22 cellular contexts compared by ENCODE assay signal in the genomic region with DNA sequence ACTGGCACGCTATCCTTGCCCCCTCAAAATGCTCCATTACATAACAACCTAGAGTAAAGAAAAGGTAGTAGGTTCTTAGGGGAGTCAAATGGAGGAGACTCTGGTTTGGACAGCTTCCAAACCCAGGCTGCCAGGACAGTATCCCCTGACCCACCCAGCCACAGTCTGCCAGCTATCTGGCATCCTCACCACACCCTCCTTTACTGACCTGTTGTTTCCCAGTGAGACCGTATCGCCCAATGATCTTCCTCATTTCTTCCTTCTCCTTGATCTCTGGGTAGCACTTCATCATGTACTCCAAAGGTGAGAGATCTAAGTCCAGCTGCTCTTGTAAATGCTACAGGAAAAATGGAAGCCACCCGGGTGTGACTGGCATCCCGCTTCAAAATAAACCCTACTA. TPM values are rescaled to one million over a fixed set of nuclear protein-coding genes. Genes with fewer than 3 reads are reported as not detected.
DNase-seq lines count a peak whose midpoint lies in the region; ATAC-seq and TF ChIP-seq lines count a peak whose summit lies in the region.
"Had no signal": no experiment of that assay in that cellular context is flagged by ENCODE, and none has a peak within 500 bp of the region (broad histone marks: within the 10 kb centered on the region; RNA-seq: fewer than 3 reads in every experiment).

No MANE protein-coding gene starts in this region.

- peaks cover 10 to 88% (median 80%) of the 10 kb centered on the region in 6 donors for H3K36me3 ChIP-seq in spleen

- DNase-seq in left colon (peak in 1 of 2 donors; percentile 35), nephron progenitor cell (no peak), spleen (peak; percentile 1), Calu3 (no peak), nucleus accumbens (lab: John Stamatoyannopoulos, UW) (no peak), RWPE1 (ENCODE audit: low spot score) (no peak)
- DNase-seq in activated CD8-positive, alpha-beta T cell treated with anti-CD3 and anti-CD28 coated beads for 36 hours, result no peak
- DNase-seq: 8988T; ACHN; BE2C; C1 segment of cervical spinal cord; CD4-positive, alpha-beta memory T cell; CD4-positive, CD25-positive, alpha-beta regulatory T cell; CD8-positive, alpha-beta memory T cell; COR-L47; DMS79 treated with DMSO at 0.1 percent for 48 hours; GF-D8 had no signal

- intact Hi-C loops in left colon (cut with DNase I, micrococcal nuclease) (no loop called here), spleen (cut with DNase I; ENCODE audit: low total_unique reads) (no loop called here), Calu3 (cut with micrococcal nuclease; ENCODE audit: unreplicated experiment) (no loop called here)
- intact Hi-C loops in activated CD8-positive, alpha-beta T cell treated with anti-CD3 and anti-CD28 coated beads for 36 hours (cut with micrococcal nuclease), result no loop called here

- CTCF ChIA-PET in Calu3 (lab: Charles Lee), result interaction anchor here (0.6 kb wide), 1 partner anchor 142 kb away, joined by 3 read pairs; no protein-coding TSS in a partner anchor
- CTCF ChIA-PET in activated CD8-positive, alpha-beta T cell treated with anti-CD3 and anti-CD28 coated beads for 36 hours (lab: Charles Lee), result interaction anchor here (0.6 to 1.3 kb wide), 2 partner anchors 11 to 45 kb away, joined by 3 read pairs; a partner anchor contains a TSS
- CTCF ChIA-PET in RWPE1 (lab: Yijun Ruan, JAX), result no interaction called here

- H3K9me3 ChIP-seq in spleen, result no peaks in the 10 kb centered on the region
- H3K9me3 ChIP-seq: BE2C, BLaER1 had no signal

- ATAC-seq in left colon, result peak; percentile 95
- no peak for ATAC-seq in activated CD8-positive, alpha-beta T cell treated with anti-CD3 and anti-CD28 coated beads for 36 hours

- BruUV-seq in Calu3 (replicated peaks; lab: Mats Ljungman, UMichigan), result no TSS peak

- peaks cover 61% of the 10 kb centered on the region for H3K36me3 Mint-ChIP-seq in nephron progenitor cell (ENCODE audit: low read depth)
- H3K36me3 Mint-ChIP-seq in Calu3 (ENCODE audit: insufficient read depth, unreplicated experiment), result peaks cover 37% of the 10 kb centered on the region
- peaks cover 49% of the 10 kb centered on the region for H3K36me3 Mint-ChIP-seq in activated CD8-positive, alpha-beta T cell treated with anti-CD3 and anti-CD28 coated beads for 36 hours (ENCODE audit: low read depth)

- 90 to 97% (median 95%) methylated on average over 5 of the region's 5 CpGs for whole genome bisulfite sequencing in spleen, 5 donors

- H3K4me1 Mint-ChIP-seq in nephron progenitor cell (no peaks in the 10 kb centered on the region), Calu3 (ENCODE audit: low read depth, unreplicated experiment) (no peaks in the 10 kb centered on the region)
- H3K4me1 Mint-ChIP-seq in activated CD8-positive, alpha-beta T cell treated with anti-CD3 and anti-CD28 coated beads for 36 hours (ENCODE audit: low read depth), result peaks cover under 1% of the 10 kb centered on the region
- H3K4me1 Mint-ChIP-seq: CD14-positive monocyte had no signal

- peak overlapping the region; percentile 55 for H3K27ac Mint-ChIP-seq in nephron progenitor cell
- H3K27ac Mint-ChIP-seq in Calu3 (ENCODE audit: unreplicated experiment), result no peak overlapping the region
- no peak overlapping the region for H3K27ac Mint-ChIP-seq in activated CD8-positive, alpha-beta T cell treated with anti-CD3 and anti-CD28 coated beads for 36 hours
- H3K27ac Mint-ChIP-seq: CD14-positive monocyte had no signal

- no peak for TF ChIP-seq POLR2A in spleen (IDR thresholded peaks at IDR 0.05)

- H3K27ac ChIP-seq in angular gyrus (ENCODE audit: low read depth, low read length) (peak overlapping the region; percentile 23), spleen (no peak overlapping the region), RWPE1 (no peak overlapping the region)
- H3K27ac ChIP-seq: BLaER1 had no signal

- H3K4me3 ChIP-seq in spleen, result no peak overlapping the region
- H3K4me3 ChIP-seq: BLaER1 had no signal

- H3K4me3 Mint-ChIP-seq in nephron progenitor cell, result no peak overlapping the region
- no peak overlapping the region for H3K4me3 Mint-ChIP-seq in Calu3 (ENCODE audit: low read depth, unreplicated experiment)
- no peak overlapping the region for H3K4me3 Mint-ChIP-seq in activated CD8-positive, alpha-beta T cell treated with anti-CD3 and anti-CD28 coated beads for 36 hours
- H3K4me3 Mint-ChIP-seq: CD14-positive monocyte; CD4-positive, alpha-beta memory T cell; CD4-positive, CD25-positive, alpha-beta regulatory T cell; CD8-positive, alpha-beta memory T cell had no signal

- H3K9me3 Mint-ChIP-seq in nephron progenitor cell (no peaks in the 10 kb centered on the region), Calu3 (ENCODE audit: low read depth, unreplicated experiment) (no peaks in the 10 kb centered on the region)
- no peaks in the 10 kb centered on the region for H3K9me3 Mint-ChIP-seq in activated CD8-positive, alpha-beta T cell treated with anti-CD3 and anti-CD28 coated beads for 36 hours
- H3K9me3 Mint-ChIP-seq: CD4-positive, CD25-positive, alpha-beta regulatory T cell; CD8-positive, alpha-beta memory T cell had no signal

- POLR2A ChIA-PET in activated CD8-positive, alpha-beta T cell treated with anti-CD3 and anti-CD28 coated beads for 36 hours (lab: Charles Lee), result interaction anchor here (1.4 to 2.4 kb wide), 3 partner anchors 9 to 11 kb away, joined by 3 to 9 read pairs (median 4); a partner anchor contains a TSS
- POLR2A ChIA-PET in RWPE1 (lab: Yijun Ruan, JAX; ENCODE audit: low non-redundant PET), result no interaction called here

- H3K27me3 Mint-ChIP-seq in nephron progenitor cell (ENCODE audit: low read depth, poor library complexity), result no peaks in the 10 kb centered on the region
- H3K27me3 Mint-ChIP-seq in Calu3 (ENCODE audit: unreplicated experiment), result no peaks in the 10 kb centered on the region
- no peaks in the 10 kb centered on the region for H3K27me3 Mint-ChIP-seq in activated CD8-positive, alpha-beta T cell treated with anti-CD3 and anti-CD28 coated beads for 36 hours
- H3K27me3 Mint-ChIP-seq: CD4-positive, alpha-beta memory T cell; CD4-positive, CD25-positive, alpha-beta regulatory T cell had no signal

- TF ChIP-seq CTCF in nephron progenitor cell (IDR thresholded peaks at IDR 0.05) (no peak), spleen (IDR thresholded peaks at IDR 0.05 in 8 of 11, conservative IDR thresholded peaks at IDR 0.05 in 3 of 11) (no peak), Calu3 (IDR thresholded peaks at IDR 0.05; ENCODE audit: unreplicated experiment) (no peak), RWPE1 (conservative IDR thresholded peaks at IDR 0.05; ENCODE audit: low read depth) (no peak)
- no peak for TF ChIP-seq CTCF in activated CD8-positive, alpha-beta T cell treated with anti-CD3 and anti-CD28 coated beads for 36 hours (IDR thresholded peaks at IDR 0.05)

- no peaks in the 10 kb centered on the region for H3K4me1 ChIP-seq in spleen
- H3K4me1 ChIP-seq: BE2C, BLaER1 had no signal

- no peaks in the 10 kb centered on the region for H3K27me3 ChIP-seq in spleen (replicated peaks in 1 of 7)
- H3K27me3 ChIP-seq: BE2C, BLaER1 had no signal

RNA-seq across cellular contexts. Expression of a gene that starts 5.1 kb away (rescaled TPM):
- total RNA-seq in left colon, result not detected
- not detected for total RNA-seq in spleen
- under 1 TPM in 1 of 3 donors, not detected in 2; 0.24 TPM for polyA plus RNA-seq in spleen
- total RNA-seq in Calu3 (2022), result not detected in 2 replicates
- total RNA-seq in activated CD8-positive, alpha-beta T cell treated with anti-CD3 and anti-CD28 coated beads for 36 hours, result not detected
- total RNA-seq: A673 had no signal
- polyA plus RNA-seq: AG04450; CD14-positive monocyte; CD4-positive, alpha-beta memory T cell; CD4-positive, CD25-positive, alpha-beta regulatory T cell; CD8-positive, alpha-beta memory T cell had no signal

RNA-seq across cellular contexts. Expression of a gene that starts 11.6 kb away (rescaled TPM):
- total RNA-seq in left colon, result 10 to 100 TPM; 27.9 to 28.0 TPM
- total RNA-seq in spleen, result 10 to 100 TPM; 22.7 to 30.0 (median 29.8) TPM
- 10 to 100 TPM in 2 of 3 donors, 1 to 10 TPM in 1; 9.2 to 19.3 (median 12.9) TPM for polyA plus RNA-seq in spleen
- total RNA-seq in Calu3 (2022), result 43.0 and 49.7 TPM in 2 replicates
- total RNA-seq in activated CD8-positive, alpha-beta T cell treated with anti-CD3 and anti-CD28 coated beads for 36 hours, result 10 to 100 TPM; 48.1 to 56.2 TPM

RNA-seq across cellular contexts. Expression of a gene that starts 16.9 kb away (rescaled TPM):
- total RNA-seq in left colon (10 to 100 TPM; 46.8 to 48.8 TPM), spleen (10 to 100 TPM; 39.9 to 55.4 (median 47.6) TPM), Calu3 (2022) (48.1 and 51.3 TPM in 2 replicates)
- 10 to 100 TPM; 16.3 to 30.0 (median 27.8) TPM for polyA plus RNA-seq in spleen
- total RNA-seq in activated CD8-positive, alpha-beta T cell treated with anti-CD3 and anti-CD28 coated beads for 36 hours, result 10 to 100 TPM; 23.7 to 27.3 TPM

RNA-seq across cellular contexts. Expression of a gene that starts 28.3 kb away (rescaled TPM):
- not detected for total RNA-seq in left colon
- not detected for total RNA-seq in spleen
- polyA plus RNA-seq in spleen, result not detected
- not detected in 2 replicates for total RNA-seq in Calu3 (2022)
- total RNA-seq in activated CD8-positive, alpha-beta T cell treated with anti-CD3 and anti-CD28 coated beads for 36 hours, result not detected
- total RNA-seq: A673; CD4-positive, alpha-beta memory T cell; CD4-positive, CD25-positive, alpha-beta regulatory T cell; CD8-positive, alpha-beta memory T cell had no signal
- polyA plus RNA-seq: AG04450; CD14-positive monocyte; CD4-positive, alpha-beta memory T cell; CD4-positive, CD25-positive, alpha-beta regulatory T cell; CD8-positive, alpha-beta memory T cell had no signal

RNA-seq across cellular contexts. Expression of a gene that starts 33.1 kb away (rescaled TPM):
- total RNA-seq in left colon (1 to 10 TPM; 4.3 to 9.8 TPM), spleen (10 to 100 TPM; 12.0 to 40.2 (median 18.1) TPM), Calu3 (2022) (2.3 and 4.1 TPM in 2 replicates)
- 10 to 100 TPM in 2 of 3 donors, 1 to 10 TPM in 1; 8.8 to 16.2 (median 15.1) TPM for polyA plus RNA-seq in spleen
- total RNA-seq in activated CD8-positive, alpha-beta T cell treated with anti-CD3 and anti-CD28 coated beads for 36 hours, result 1 to 10 TPM; 8.2 to 8.9 TPM
